16 cellular contexts compared by ENCODE assay signal in genomic region chr20:1286267-1287036, GRCh38. TPM values are rescaled to one million over a fixed set of nuclear protein-coding genes. Genes with fewer than 3 reads are reported as not detected.
DNase-seq lines count a peak whose midpoint lies in the region; ATAC-seq and TF ChIP-seq lines count a peak whose summit lies in the region.
"Had no signal": no experiment of that assay in that cellular context is flagged by ENCODE, and none has a peak within 500 bp of the region (broad histone marks: within the 10 kb centered on the region; RNA-seq: fewer than 3 reads in every experiment).

No MANE protein-coding gene starts in this region.

- WGBS in suprapubic skin = 63% methylated on average over 9 of the region's 9 CpGs

- H3K27ac Mint-ChIP-seq in central memory CD8-positive, alpha-beta T cell (ENCODE audit: low read depth) = peak overlapping the region; percentile 65
- H3K27ac Mint-ChIP-seq: progenitor cell of endocrine pancreas had no signal

- H3K4me3 ChIP-seq in suprapubic skin = no peak overlapping the region
- H3K4me3 ChIP-seq: Peyer's patch had no signal

- H3K4me1 ChIP-seq in suprapubic skin = peaks cover 5% of the 10 kb centered on the region

- intact Hi-C loops in cardiac septum (cut with DNase I) = no loop called here
- intact Hi-C loops in left ventricle myocardium superior (cut with micrococcal nuclease) = no loop called here

- in situ Hi-C loops in GM13976 (cut with MboI; ENCODE audit: low sequenced_read_pairs, unreplicated experiment) = no loop called here

- peaks cover 1% of the 10 kb centered on the region for H3K36me3 Mint-ChIP-seq in central memory CD8-positive, alpha-beta T cell (ENCODE audit: insufficient read depth)

- peaks cover 18% of the 10 kb centered on the region for H3K4me1 Mint-ChIP-seq in central memory CD8-positive, alpha-beta T cell

- DNase-seq in cardiac septum (ENCODE audit: low spot score) = peak; percentile 58
- no peak for DNase-seq in left ventricle myocardium superior
- peak; percentile 29 for DNase-seq in activated CD4-positive, alpha-beta T cell treated with anti-CD3 and anti-CD28 coated beads, Interleukin-2, amount 50 U/mL, for 1 hour
- no peak for DNase-seq in central memory CD8-positive, alpha-beta T cell (ENCODE audit: low spot score in 2 of 2)
- peak; percentile 28 to 33 for DNase-seq in suprapubic skin (ENCODE audit: low spot score in 2 of 2)
- no peak for DNase-seq in GM13976 (ENCODE audit: low spot score)
- DNase-seq in activated CD4-positive, CD25-positive, alpha-beta regulatory T cell (lab: John Stamatoyannopoulos, UW) = no peak
- DNase-seq in SIG-M5 (lab: John Stamatoyannopoulos, UW) = no peak
- DNase-seq: effector memory CD8-positive, alpha-beta T cell; left cardiac atrium; NCI-H1048; NCI-H2171; NCI-H774; Peyer's patch; WERI-Rb-1 had no signal

- H3K9me3 ChIP-seq in suprapubic skin = no peaks in the 10 kb centered on the region
- H3K9me3 ChIP-seq: Peyer's patch had no signal

- H3K4me3 Mint-ChIP-seq in central memory CD8-positive, alpha-beta T cell = peak overlapping the region; percentile 31
- H3K4me3 Mint-ChIP-seq: effector memory CD8-positive, alpha-beta T cell had no signal

- no peaks in the 10 kb centered on the region for H3K9me3 Mint-ChIP-seq in central memory CD8-positive, alpha-beta T cell
- H3K9me3 Mint-ChIP-seq: effector memory CD8-positive, alpha-beta T cell had no signal

- ATAC-seq in left ventricle myocardium superior = no peak
- no peak for ATAC-seq in central memory CD8-positive, alpha-beta T cell (replicated peaks; ENCODE audit: extremely low read depth, poor library complexity, severe bottlenecking)
- ATAC-seq: effector memory CD8-positive, alpha-beta T cell; left cardiac atrium had no signal

- no peak overlapping the region for H3K27ac ChIP-seq in suprapubic skin
- H3K27ac ChIP-seq: Peyer's patch, WERI-Rb-1 had no signal

- no peaks in the 10 kb centered on the region for H3K36me3 ChIP-seq in suprapubic skin
- H3K36me3 ChIP-seq: Peyer's patch, WERI-Rb-1 had no signal

- no peak for TF ChIP-seq EP300 in suprapubic skin (IDR thresholded peaks at IDR 0.05)

- no peak for TF ChIP-seq POLR2A in suprapubic skin (IDR thresholded peaks at IDR 0.05)

- TF ChIP-seq CTCF in suprapubic skin (IDR thresholded peaks at IDR 0.05) (no peak), GM13976 (IDR thresholded peaks at IDR 0.05; ENCODE audit: borderline replicate concordance, control extremely low read depth, extremely low read depth, insufficient read depth, missing control alignments) (no peak)

- H3K27me3 ChIP-seq in suprapubic skin = no peaks in the 10 kb centered on the region
- H3K27me3 ChIP-seq: Peyer's patch had no signal

- H3K27me3 Mint-ChIP-seq in central memory CD8-positive, alpha-beta T cell = no peaks in the 10 kb centered on the region
- H3K27me3 Mint-ChIP-seq: effector memory CD8-positive, alpha-beta T cell; progenitor cell of endocrine pancreas had no signal

RNA-seq across cellular contexts. Expression of gene SNPH, which starts 20.4 kb away (rescaled TPM):
- total RNA-seq in cardiac septum = 6.9 TPM
- 7.8 TPM for total RNA-seq in left ventricle myocardium superior
- 1 to 10 TPM in 3 of 4 donors, under 1 TPM in 1; 0.89 to 3.8 (median 2.5) TPM for total RNA-seq in suprapubic skin

RNA-seq across cellular contexts. Expression of gene SDCBP2, which starts 42.5 kb away (rescaled TPM):
- total RNA-seq in cardiac septum (2.7 TPM), left ventricle myocardium superior (1.5 TPM), suprapubic skin (100 to 1,000 TPM in 3 of 4 donors, 10 to 100 TPM in 1; 74.4 to 143 (median 115) TPM)

Comparison
In these comparisons a context has a peak if more than half of its experiments do, and no peak if none do; other contexts are left out.
1. DNase-seq: peak in cardiac septum (single experiment), activated CD4-positive, alpha-beta T cell treated with anti-CD3 and anti-CD28 coated beads, Interleukin-2, amount 50 U/mL, for 1 hour (single experiment) and suprapubic skin (2 of 2); none in left ventricle myocardium superior (single experiment), central memory CD8-positive, alpha-beta T cell (0 of 2), GM13976 (single experiment), activated CD4-positive, CD25-positive, alpha-beta regulatory T cell (0 of 4) and SIG-M5 (single experiment).
2. RNA of gene SDCBP2, which starts 42.5 kb away (total RNA-seq): 74.4 to 143 TPM in suprapubic skin; 2.7 TPM in cardiac septum (single experiment) and 1.5 TPM in left ventricle myocardium superior (single experiment); every median in the first group is over 10 times any median in the second.